ENCODE assay signal across 35 cellular contexts in the genomic region with DNA sequence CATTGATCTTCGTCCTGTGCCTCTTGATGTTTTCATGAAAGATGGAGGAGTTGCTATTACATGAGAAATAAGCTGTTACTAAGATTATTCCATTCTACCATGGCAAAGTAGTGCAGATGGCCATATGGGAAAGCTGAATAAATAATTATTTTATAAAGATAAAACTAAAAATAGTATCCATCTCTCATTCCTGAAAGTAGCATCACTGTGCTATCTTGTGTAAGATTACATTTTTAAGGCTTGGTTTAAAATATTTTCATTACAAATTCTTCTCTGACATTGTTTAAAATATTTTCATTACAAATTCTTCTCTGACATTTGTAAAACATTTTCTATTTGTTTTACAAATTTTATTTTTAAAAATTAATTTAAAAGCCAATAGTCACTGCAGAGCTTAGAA.
"Had no signal": no experiment of that assay in that cellular context is flagged by ENCODE, and none has a peak within 500 bp of the region (broad histone marks: within the 10 kb centered on the region; RNA-seq: fewer than 3 reads in every experiment).

No MANE protein-coding gene starts in this region.

- H3K4me1 ChIP-seq: uterus had no signal

- H3K27ac ChIP-seq: brain microvascular endothelial cell, coronary artery, dorsolateral prefrontal cortex, hepatocyte, ovary, uterus, WERI-Rb-1 had no signal

- H3K36me3 Mint-ChIP-seq: activated CD4-positive, alpha-beta memory T cell treated with anti-CD3 and anti-CD28 coated beads for 36 hours; activated naive CD8-positive, alpha-beta T cell treated with anti-CD3 and anti-CD28 coated beads for 36 hours; stimulated activated memory B cell treated with anti-CD40 and anti-IgM and Interleukin-4, amounts not matched to agents 10 μg/mL and 1 μg/mL and 100 μg/mL, for 72 hours; type B pancreatic cell had no signal

- H3K36me3 ChIP-seq: brain microvascular endothelial cell, ovary, uterus, WERI-Rb-1 had no signal

- H2AFZ ChIP-seq: hepatocyte had no signal

- H3K4me3 ChIP-seq: coronary artery, dorsolateral prefrontal cortex, hepatocyte, ovary, uterus had no signal

- ATAC-seq: left cardiac atrium; left ventricle myocardium superior; sciatic nerve; stimulated activated memory B cell treated with anti-CD40 and anti-IgM and Interleukin-4, amounts not matched to agents 10 μg/mL and 1 μg/mL and 100 μg/mL, for 72 hours; stimulated activated naive CD8-positive, alpha-beta T cell treated with anti-CD3 and anti-CD28 coated beads, Interleukin-15, amount 100 ng/mL, for 72 hours had no signal

- H3K4me1 Mint-ChIP-seq: activated CD4-positive, alpha-beta T cell treated with anti-CD3 and anti-CD28 coated beads, Interleukin-2, amount 10 ng/mL, durations not matched to agents 24 days and 14 days; activated naive CD8-positive, alpha-beta T cell treated with anti-CD3 and anti-CD28 coated beads for 36 hours; stimulated activated memory B cell treated with anti-CD40 and anti-IgM and Interleukin-4, amounts not matched to agents 10 μg/mL and 1 μg/mL and 100 μg/mL, for 72 hours had no signal

- H3K9me3 ChIP-seq: ovary, uterus had no signal

- H3K9me3 Mint-ChIP-seq: activated CD4-positive, alpha-beta memory T cell treated with anti-CD3 and anti-CD28 coated beads for 36 hours; activated CD4-positive, alpha-beta T cell treated with anti-CD3 and anti-CD28 coated beads, Interleukin-2, amount 10 ng/mL, durations not matched to agents 24 days and 14 days; activated naive CD4-positive, alpha-beta T cell treated with anti-CD3 and anti-CD28 coated beads for 36 hours; activated naive CD8-positive, alpha-beta T cell treated with anti-CD3 and anti-CD28 coated beads for 36 hours; activated T-helper 1 cell treated with anti-CD3 and anti-CD28 coated beads, Interleukin-12 subunit alpha, Interleukin-12 subunit beta, Interleukin-2, Interleukin-4 antibody, amounts not matched to agents 30 ng/mL and 10 ng/mL and 1 ng/mL, durations not matched to agents 14 hours and 24 hours and 36 hours; nephron; stimulated activated memory B cell treated with anti-CD40 and anti-IgM and Interleukin-4, amounts not matched to agents 10 μg/mL and 1 μg/mL and 100 μg/mL, for 72 hours; stimulated activated naive CD8-positive, alpha-beta T cell treated with anti-CD3 and anti-CD28 coated beads, Interleukin-15, amount 100 ng/mL, for 72 hours; type B pancreatic cell had no signal

- H3K27ac Mint-ChIP-seq: activated CD4-positive, alpha-beta memory T cell treated with anti-CD3 and anti-CD28 coated beads for 36 hours; activated CD4-positive, alpha-beta T cell treated with anti-CD3 and anti-CD28 coated beads, Interleukin-2, amount 10 ng/mL, durations not matched to agents 24 days and 14 days; activated naive CD4-positive, alpha-beta T cell treated with anti-CD3 and anti-CD28 coated beads for 36 hours; activated naive CD8-positive, alpha-beta T cell treated with anti-CD3 and anti-CD28 coated beads for 36 hours; activated T-helper 1 cell treated with anti-CD3 and anti-CD28 coated beads, Interleukin-12 subunit alpha, Interleukin-12 subunit beta, Interleukin-2, Interleukin-4 antibody, amounts not matched to agents 30 ng/mL and 10 ng/mL and 1 ng/mL, durations not matched to agents 14 hours and 24 hours and 36 hours; progenitor cell of endocrine pancreas; stimulated activated memory B cell treated with anti-CD40 and anti-IgM and Interleukin-4, amounts not matched to agents 10 μg/mL and 1 μg/mL and 100 μg/mL, for 72 hours; type B pancreatic cell had no signal

- H3K4me2 ChIP-seq: hepatocyte had no signal

- H3K27me3 Mint-ChIP-seq: activated CD4-positive, alpha-beta memory T cell treated with anti-CD3 and anti-CD28 coated beads for 36 hours; activated CD4-positive, alpha-beta T cell treated with anti-CD3 and anti-CD28 coated beads, Interleukin-2, amount 10 ng/mL, durations not matched to agents 24 days and 14 days; activated naive CD8-positive, alpha-beta T cell treated with anti-CD3 and anti-CD28 coated beads for 36 hours; progenitor cell of endocrine pancreas; stimulated activated memory B cell treated with anti-CD40 and anti-IgM and Interleukin-4, amounts not matched to agents 10 μg/mL and 1 μg/mL and 100 μg/mL, for 72 hours; stimulated activated naive CD8-positive, alpha-beta T cell treated with anti-CD3 and anti-CD28 coated beads, Interleukin-15, amount 100 ng/mL, for 72 hours; type B pancreatic cell had no signal

- DNase-seq: activated CD4-positive, alpha-beta memory T cell treated with anti-CD3 and anti-CD28 coated beads for 36 hours; activated CD4-positive, alpha-beta T cell treated with anti-CD3 and anti-CD28 coated beads, Interleukin-2, amount 10 ng/mL, durations not matched to agents 24 days and 14 days; activated CD4-positive, CD25-positive, alpha-beta regulatory T cell treated with anti-CD3 and anti-CD28 coated beads, Interleukin-2, amount 50 U/mL, for 72 hours; activated CD8-positive, alpha-beta memory T cell treated with anti-CD3 and anti-CD28 coated beads, Interleukin-2, amount 50 U/mL, for 4 hours; activated effector memory CD4-positive, alpha-beta T cell treated with anti-CD3 and anti-CD28 coated beads, Interleukin-2, amount 50 U/mL, for 16 hours; activated naive CD4-positive, alpha-beta T cell treated with anti-CD3 and anti-CD28 coated beads for 36 hours; activated naive CD8-positive, alpha-beta T cell treated with anti-CD3 and anti-CD28 coated beads for 36 hours; activated T-cell treated with anti-CD3 and anti-CD28 coated beads, Interleukin-2, amount 50 U/mL, for 1 hour; brain microvascular endothelial cell; dorsolateral prefrontal cortex; effector memory CD4-positive, alpha-beta T cell; foreskin melanocyte; glutamatergic neuron; left cardiac atrium; left ventricle myocardium superior; mammary epithelial cell; ovary; retina; small intestine; stimulated activated CD4-positive, alpha-beta T cell treated with anti-CD3 and anti-CD28 coated beads, Interleukin-1b, Interleukin-23, amount 100 ng/mL, for 48 hours; stimulated activated CD4-positive, alpha-beta T cell treated with anti-CD3 and anti-CD28 coated beads, Interleukin-4, amount 100 ng/mL, for 4 hours; stimulated activated CD8-positive, alpha-beta memory T cell treated with anti-CD3 and anti-CD28 coated beads, Interleukin-4, amount 100 ng/mL, for 48 hours; stimulated activated naive CD8-positive, alpha-beta T cell treated with anti-CD3 and anti-CD28 coated beads, Interleukin-15, amount 100 ng/mL, for 72 hours; substantia nigra; T-helper 9 cell; uterus; WERI-Rb-1 had no signal

- H3K27me3 ChIP-seq: brain microvascular endothelial cell, dorsolateral prefrontal cortex, hepatocyte, ovary, uterus had no signal

- H3K4me3 Mint-ChIP-seq: activated CD4-positive, alpha-beta memory T cell treated with anti-CD3 and anti-CD28 coated beads for 36 hours; activated CD4-positive, alpha-beta T cell treated with anti-CD3 and anti-CD28 coated beads, Interleukin-2, amount 10 ng/mL, durations not matched to agents 24 days and 14 days; activated naive CD4-positive, alpha-beta T cell treated with anti-CD3 and anti-CD28 coated beads for 36 hours; activated naive CD8-positive, alpha-beta T cell treated with anti-CD3 and anti-CD28 coated beads for 36 hours; activated T-helper 1 cell treated with anti-CD3 and anti-CD28 coated beads, Interleukin-12 subunit alpha, Interleukin-12 subunit beta, Interleukin-2, Interleukin-4 antibody, amounts not matched to agents 30 ng/mL and 10 ng/mL and 1 ng/mL, durations not matched to agents 14 hours and 24 hours and 36 hours; nephron; stimulated activated memory B cell treated with anti-CD40 and anti-IgM and Interleukin-4, amounts not matched to agents 10 μg/mL and 1 μg/mL and 100 μg/mL, for 72 hours; stimulated activated naive CD8-positive, alpha-beta T cell treated with anti-CD3 and anti-CD28 coated beads, Interleukin-15, amount 100 ng/mL, for 72 hours; type B pancreatic cell had no signal

- H3K79me2 ChIP-seq: hepatocyte had no signal
